ENCODE assay signal across 8 cellular contexts in genomic region chr10:102352066-102352715, GRCh38. TPM values are rescaled to one million over a fixed set of nuclear protein-coding genes. Genes with fewer than 3 reads are reported as not detected.
DNase-seq lines count a peak whose midpoint lies in the region; ATAC-seq, FAIRE-seq and TF ChIP-seq lines count a peak whose summit lies in the region.

No MANE protein-coding gene starts in this region.

- no peak overlapping the region for H3K27ac Mint-ChIP-seq in memory B cell

- CTCF ChIA-PET in AG04449 (lab: Yijun Ruan, JAX), result interaction anchor here (0.6 to 26.8 kb wide), 56 partner anchors 10 to 220 kb away, joined by 3 to 942 read pairs (median 4); partner anchors contain the start of genes ELOVL3, FBXL15, GBF1 and PITX3

- ATAC-seq in memory B cell (ENCODE audit: low read depth) (peak; percentile 69), GM19035 (IDR thresholded peaks at IDR 0.05; ENCODE audit: unreplicated experiment) (no peak)

- DNase-seq in AG04449 (ENCODE audit: low read depth, low spot score) (no peak), GM19239 (ENCODE audit: insufficient read length, low spot score) (peak; percentile 64), NCI-H460 (ENCODE audit: extremely low read depth, low read depth) (peak; percentile 65), dermis microvascular lymphatic vessel endothelial cell (ENCODE audit: low read depth in 2 of 2) (peak; percentile 45 to 62), memory B cell (ENCODE audit: low spot score in 2 of 2) (peak; percentile 75 to 76)
- DNase-seq in activated CD4-positive, alpha-beta T cell treated with anti-CD3 and anti-CD28 coated beads, Interleukin-2, amount 50 U/mL, for 24 hours (ENCODE audit: low read depth in 1 of 2, low spot score in 1 of 2), result peak; percentile 60 to 63
- DNase-seq in stimulated activated CD8-positive, alpha-beta memory T cell treated with anti-CD3 and anti-CD28 coated beads, Interleukin-15, amount 100 ng/mL, for 4 hours (ENCODE audit: low read depth in 2 of 2), result peak; percentile 31 to 37

- no peak overlapping the region for H3K4me3 Mint-ChIP-seq in memory B cell

- no peaks in the 10 kb centered on the region for H3K27me3 Mint-ChIP-seq in memory B cell

- peaks cover 19% of the 10 kb centered on the region for H3K36me3 Mint-ChIP-seq in memory B cell

- H3K9me3 Mint-ChIP-seq in memory B cell, result no peaks in the 10 kb centered on the region

- peak; percentile 83 for TF ChIP-seq CTCF in AG04449 (IDR thresholded peaks at IDR 0.05; ENCODE audit: insufficient read depth, low read length, missing control alignments)

- peak; percentile 94 for FAIRE-seq in GM19239 (lab: Jason Lieb, UNC)

- POLR2A ChIA-PET in AG04449 (lab: Yijun Ruan, JAX), result interaction anchor here (0.8 to 1.2 kb wide), 2 partner anchors 9 to 107 kb away, joined by 4 to 6 read pairs; partner anchors contain the start of gene GBF1

- H3K4me1 Mint-ChIP-seq in memory B cell, result no peaks in the 10 kb centered on the region

- no peak overlapping the region for H3K4me3 ChIP-seq in AG04449 (ENCODE audit: low read depth, low read length)

RNA-seq across cellular contexts. Expression of gene NFKB2, which starts 43.3 kb away (rescaled TPM):
- total RNA-seq in NCI-H460 (2014; rRNA removed; shearing (Covaris generic)), result 51.9 and 58.6 TPM in 2 replicates
- polyA plus RNA-seq in NCI-H460 (2014; cell fraction: nucleus; rRNA removed), result 68.8 and 85.4 TPM in 2 replicates
- 15.3 and 24.0 TPM in 2 replicates for total RNA-seq in dermis microvascular lymphatic vessel endothelial cell
